In genomic region chr7:149772236-149772820, GRCh38 we compare ENCODE assay signal across 8 cellular contexts. TPM values are rescaled to one million over a fixed set of nuclear protein-coding genes. Genes with fewer than 3 reads are reported as not detected.
A peak's percentile ranks its signal among the peaks of the same experiment; 100 is the strongest.
DNase-seq lines count a peak whose midpoint lies in the region; ATAC-seq and TF ChIP-seq lines count a peak whose summit lies in the region.

No MANE protein-coding gene starts in this region.

- peak overlapping the region; percentile 81 for H3K4me3 Mint-ChIP-seq in neural crest cell

- DNase-seq in NCI-H2171 treated with DMSO at 0.1 percent for 48 hours (lab: John Stamatoyannopoulos, UW) (peak; percentile 37), NCI-H2171 (lab: John Stamatoyannopoulos, UW) (no peak), RWPE1 (ENCODE audit: low spot score) (no peak), esophagus muscularis mucosa (ENCODE audit: extremely low spot score) (no peak), neural crest cell (ENCODE audit: low read depth, low spot score) (no peak), dedifferentiated amniotic fluid mesenchymal stem cell (ENCODE audit: extremely low spot score) (no peak), Ammon's horn (ENCODE audit: low spot score) (no peak)

- peaks cover 0 to 33% (median 15%) of the 10 kb centered on the region in 4 donors for H3K36me3 ChIP-seq in esophagus muscularis mucosa

- H3K27ac ChIP-seq in RWPE1 (peak overlapping the region; percentile 71), esophagus muscularis mucosa (replicated peaks in 1 of 4) (peak overlapping the region; percentile 71 to 82 (median 78))

- H3K4me1 ChIP-seq in esophagus muscularis mucosa: peaks cover 21 to 57% (median 56%) of the 10 kb centered on the region in 4 donors

- no peak for TF ChIP-seq EP300 in esophagus muscularis mucosa (IDR thresholded peaks at IDR 0.05)

- H3K9me3 Mint-ChIP-seq in neural crest cell: no peaks in the 10 kb centered on the region

- WGBS in esophagus muscularis mucosa: 2% methylated on average over 29 of the region's 40 CpGs

- no peak for TF ChIP-seq POLR2A in esophagus muscularis mucosa (IDR thresholded peaks at IDR 0.05; ENCODE audit: low read depth)

- intact Hi-C loops in esophagus muscularis mucosa (cut with DNase I): loop anchor here (5.0 kb wide), 1 partner anchor 645 kb away; the partner anchor contains the start of gene ZNF425

- H3K9me3 ChIP-seq in esophagus muscularis mucosa: no peaks in the 10 kb centered on the region

- TF ChIP-seq CTCF in RWPE1 (conservative IDR thresholded peaks at IDR 0.05; ENCODE audit: low read depth) (no peak), esophagus muscularis mucosa (IDR thresholded peaks at IDR 0.05) (no peak), neural crest cell (conservative IDR thresholded peaks at IDR 0.05) (no peak)

- H3K4me1 Mint-ChIP-seq in neural crest cell: peaks cover 12% of the 10 kb centered on the region

- H3K36me3 Mint-ChIP-seq in neural crest cell (ENCODE audit: low read depth): peaks cover 3% of the 10 kb centered on the region

- POLR2A ChIA-PET in RWPE1 (lab: Yijun Ruan, JAX; ENCODE audit: low non-redundant PET): no interaction called here

- peak overlapping the region; percentile 76 to 87 (median 78) for H3K4me3 ChIP-seq in esophagus muscularis mucosa

- peaks cover 52% of the 10 kb centered on the region for H3K27me3 Mint-ChIP-seq in neural crest cell (ENCODE audit: low read depth)

- no peak for ATAC-seq in GM21619 (IDR thresholded peaks at IDR 0.05; ENCODE audit: unreplicated experiment)

- H3K27ac Mint-ChIP-seq in neural crest cell (ENCODE audit: unreplicated experiment): no peak overlapping the region

- no peaks in the 10 kb centered on the region for H3K27me3 ChIP-seq in esophagus muscularis mucosa

- CTCF ChIA-PET in RWPE1 (lab: Yijun Ruan, JAX): no interaction called here

RNA-seq across cellular contexts. Expression of gene ZNF467, which starts 1.1 kb away (rescaled TPM):
- total RNA-seq in esophagus muscularis mucosa: 10 to 100 TPM; 10.3 to 12.4 (median 11.0) TPM
- total RNA-seq in neural crest cell: 1.9 and 2.3 TPM in 2 replicates
